In the genomic region with DNA sequence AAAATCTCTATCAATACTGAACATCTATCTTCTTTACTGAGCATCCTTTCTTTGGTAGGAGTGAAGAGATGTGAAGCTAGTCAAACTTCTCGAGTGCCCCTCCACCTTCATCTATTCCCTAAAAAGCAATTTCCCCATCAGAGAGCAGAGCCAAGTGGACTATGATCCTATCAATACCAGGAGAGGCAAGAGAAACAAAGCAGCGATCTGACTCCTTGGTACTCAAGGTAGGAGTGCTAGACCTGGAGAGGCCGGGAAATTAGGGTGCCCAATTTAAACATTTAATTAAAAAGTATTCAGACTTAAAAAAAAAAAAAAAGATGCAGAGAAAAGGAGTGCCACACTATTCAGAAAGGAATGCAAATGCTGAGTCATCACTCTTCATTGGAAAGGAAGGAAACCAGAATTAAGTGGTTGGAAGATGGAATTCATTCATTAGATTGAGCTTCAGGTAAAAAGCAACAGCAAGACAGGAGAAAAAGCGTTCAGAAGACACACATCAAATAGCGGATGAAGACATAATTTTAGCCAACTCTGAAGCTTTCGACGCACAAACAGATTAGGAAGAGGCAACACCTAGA, we compare ENCODE assay signal across 2 cellular contexts.
TF ChIP-seq lines count a peak whose summit lies in the region.

No MANE protein-coding gene starts in this region.

TF ChIP-seq in HEK293, 187 proteins besides CTCF, POLR2A, EP300 and RAD21 (continued from another document and continues in another):
- TF ChIP-seq, protein P1, sequence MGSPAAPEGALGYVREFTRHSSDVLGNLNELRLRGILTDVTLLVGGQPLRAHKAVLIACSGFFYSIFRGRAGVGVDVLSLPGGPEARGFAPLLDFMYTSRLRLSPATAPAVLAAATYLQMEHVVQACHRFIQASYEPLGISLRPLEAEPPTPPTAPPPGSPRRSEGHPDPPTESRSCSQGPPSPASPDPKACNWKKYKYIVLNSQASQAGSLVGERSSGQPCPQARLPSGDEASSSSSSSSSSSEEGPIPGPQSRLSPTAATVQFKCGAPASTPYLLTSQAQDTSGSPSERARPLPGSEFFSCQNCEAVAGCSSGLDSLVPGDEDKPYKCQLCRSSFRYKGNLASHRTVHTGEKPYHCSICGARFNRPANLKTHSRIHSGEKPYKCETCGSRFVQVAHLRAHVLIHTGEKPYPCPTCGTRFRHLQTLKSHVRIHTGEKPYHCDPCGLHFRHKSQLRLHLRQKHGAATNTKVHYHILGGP (tag by site-specific recombination; IDR thresholded peaks at IDR 0.05), result no peak
- TF ChIP-seq ZBTB17 (tag by site-specific recombination; IDR thresholded peaks at IDR 0.05) (peak; percentile 55; the same call in 1 of the 2 replicates), ZNF221 (tag by site-specific recombination; IDR thresholded peaks at IDR 0.05; ENCODE audit: borderline replicate concordance) (no peak), ZNF623 (tag by site-specific recombination; IDR thresholded peaks at IDR 0.05) (no peak), HOXC10 (CRISPR knock-in tag; IDR thresholded peaks at IDR 0.05) (no peak), ZNF660 (tag by site-specific recombination; IDR thresholded peaks at IDR 0.05) (no peak), ZNF426 (tag by site-specific recombination; IDR thresholded peaks at IDR 0.05) (no peak), ZNF335 (tag by site-specific recombination; conservative IDR thresholded peaks at IDR 0.05) (no peak), SP7 (tag by site-specific recombination; IDR thresholded peaks at IDR 0.05) (no peak), ZNF600 (tag by site-specific recombination; IDR thresholded peaks at IDR 0.05) (peak; percentile 14; the same call in 1 of the 2 replicates), ZNF571 (tag by site-specific recombination; IDR thresholded peaks at IDR 0.05) (no peak), YY1 (tag by site-specific recombination; IDR thresholded peaks at IDR 0.05) (no peak), HOXD13 (CRISPR knock-in tag; IDR thresholded peaks at IDR 0.05; ENCODE audit: borderline replicate concordance) (no peak), ZFP37 (tag by site-specific recombination; IDR thresholded peaks at IDR 0.05) (no peak), ZNF529 (tag by site-specific recombination; IDR thresholded peaks at IDR 0.05; ENCODE audit: insufficient replicate concordance) (no peak), BCL11A (tag by site-specific recombination; IDR thresholded peaks at IDR 0.05; ENCODE audit: low read depth) (no peak), ZEB2 (tag by site-specific recombination; IDR thresholded peaks at IDR 0.05) (no peak)
- TF ChIP-seq, protein P2, sequence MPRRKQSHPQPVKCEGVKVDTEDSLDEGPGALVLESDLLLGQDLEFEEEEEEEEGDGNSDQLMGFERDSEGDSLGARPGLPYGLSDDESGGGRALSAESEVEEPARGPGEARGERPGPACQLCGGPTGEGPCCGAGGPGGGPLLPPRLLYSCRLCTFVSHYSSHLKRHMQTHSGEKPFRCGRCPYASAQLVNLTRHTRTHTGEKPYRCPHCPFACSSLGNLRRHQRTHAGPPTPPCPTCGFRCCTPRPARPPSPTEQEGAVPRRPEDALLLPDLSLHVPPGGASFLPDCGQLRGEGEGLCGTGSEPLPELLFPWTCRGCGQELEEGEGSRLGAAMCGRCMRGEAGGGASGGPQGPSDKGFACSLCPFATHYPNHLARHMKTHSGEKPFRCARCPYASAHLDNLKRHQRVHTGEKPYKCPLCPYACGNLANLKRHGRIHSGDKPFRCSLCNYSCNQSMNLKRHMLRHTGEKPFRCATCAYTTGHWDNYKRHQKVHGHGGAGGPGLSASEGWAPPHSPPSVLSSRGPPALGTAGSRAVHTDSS (tag by site-specific recombination; IDR thresholded peaks at IDR 0.05), result no peak
- TF ChIP-seq, protein P3, sequence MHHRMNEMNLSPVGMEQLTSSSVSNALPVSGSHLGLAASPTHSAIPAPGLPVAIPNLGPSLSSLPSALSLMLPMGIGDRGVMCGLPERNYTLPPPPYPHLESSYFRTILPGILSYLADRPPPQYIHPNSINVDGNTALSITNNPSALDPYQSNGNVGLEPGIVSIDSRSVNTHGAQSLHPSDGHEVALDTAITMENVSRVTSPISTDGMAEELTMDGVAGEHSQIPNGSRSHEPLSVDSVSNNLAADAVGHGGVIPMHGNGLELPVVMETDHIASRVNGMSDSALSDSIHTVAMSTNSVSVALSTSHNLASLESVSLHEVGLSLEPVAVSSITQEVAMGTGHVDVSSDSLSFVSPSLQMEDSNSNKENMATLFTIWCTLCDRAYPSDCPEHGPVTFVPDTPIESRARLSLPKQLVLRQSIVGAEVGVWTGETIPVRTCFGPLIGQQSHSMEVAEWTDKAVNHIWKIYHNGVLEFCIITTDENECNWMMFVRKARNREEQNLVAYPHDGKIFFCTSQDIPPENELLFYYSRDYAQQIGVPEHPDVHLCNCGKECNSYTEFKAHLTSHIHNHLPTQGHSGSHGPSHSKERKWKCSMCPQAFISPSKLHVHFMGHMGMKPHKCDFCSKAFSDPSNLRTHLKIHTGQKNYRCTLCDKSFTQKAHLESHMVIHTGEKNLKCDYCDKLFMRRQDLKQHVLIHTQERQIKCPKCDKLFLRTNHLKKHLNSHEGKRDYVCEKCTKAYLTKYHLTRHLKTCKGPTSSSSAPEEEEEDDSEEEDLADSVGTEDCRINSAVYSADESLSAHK (tag by site-specific recombination; IDR thresholded peaks at IDR 0.05), result no peak
- TF ChIP-seq, protein P4, sequence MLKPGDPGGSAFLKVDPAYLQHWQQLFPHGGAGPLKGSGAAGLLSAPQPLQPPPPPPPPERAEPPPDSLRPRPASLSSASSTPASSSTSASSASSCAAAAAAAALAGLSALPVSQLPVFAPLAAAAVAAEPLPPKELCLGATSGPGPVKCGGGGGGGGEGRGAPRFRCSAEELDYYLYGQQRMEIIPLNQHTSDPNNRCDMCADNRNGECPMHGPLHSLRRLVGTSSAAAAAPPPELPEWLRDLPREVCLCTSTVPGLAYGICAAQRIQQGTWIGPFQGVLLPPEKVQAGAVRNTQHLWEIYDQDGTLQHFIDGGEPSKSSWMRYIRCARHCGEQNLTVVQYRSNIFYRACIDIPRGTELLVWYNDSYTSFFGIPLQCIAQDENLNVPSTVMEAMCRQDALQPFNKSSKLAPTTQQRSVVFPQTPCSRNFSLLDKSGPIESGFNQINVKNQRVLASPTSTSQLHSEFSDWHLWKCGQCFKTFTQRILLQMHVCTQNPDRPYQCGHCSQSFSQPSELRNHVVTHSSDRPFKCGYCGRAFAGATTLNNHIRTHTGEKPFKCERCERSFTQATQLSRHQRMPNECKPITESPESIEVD (tag by site-specific recombination; IDR thresholded peaks at IDR 0.05), result no peak
- TF ChIP-seq, protein P5, sequence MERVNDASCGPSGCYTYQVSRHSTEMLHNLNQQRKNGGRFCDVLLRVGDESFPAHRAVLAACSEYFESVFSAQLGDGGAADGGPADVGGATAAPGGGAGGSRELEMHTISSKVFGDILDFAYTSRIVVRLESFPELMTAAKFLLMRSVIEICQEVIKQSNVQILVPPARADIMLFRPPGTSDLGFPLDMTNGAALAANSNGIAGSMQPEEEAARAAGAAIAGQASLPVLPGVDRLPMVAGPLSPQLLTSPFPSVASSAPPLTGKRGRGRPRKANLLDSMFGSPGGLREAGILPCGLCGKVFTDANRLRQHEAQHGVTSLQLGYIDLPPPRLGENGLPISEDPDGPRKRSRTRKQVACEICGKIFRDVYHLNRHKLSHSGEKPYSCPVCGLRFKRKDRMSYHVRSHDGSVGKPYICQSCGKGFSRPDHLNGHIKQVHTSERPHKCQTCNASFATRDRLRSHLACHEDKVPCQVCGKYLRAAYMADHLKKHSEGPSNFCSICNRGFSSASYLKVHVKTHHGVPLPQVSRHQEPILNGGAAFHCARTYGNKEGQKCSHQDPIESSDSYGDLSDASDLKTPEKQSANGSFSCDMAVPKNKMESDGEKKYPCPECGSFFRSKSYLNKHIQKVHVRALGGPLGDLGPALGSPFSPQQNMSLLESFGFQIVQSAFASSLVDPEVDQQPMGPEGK (tag by site-specific recombination; IDR thresholded peaks at IDR 0.05), result no peak

TF ChIP-seq in liver, 16 proteins besides CTCF, POLR2A, EP300 and RAD21 (continued from another document):
- TF ChIP-seq, protein P6, sequence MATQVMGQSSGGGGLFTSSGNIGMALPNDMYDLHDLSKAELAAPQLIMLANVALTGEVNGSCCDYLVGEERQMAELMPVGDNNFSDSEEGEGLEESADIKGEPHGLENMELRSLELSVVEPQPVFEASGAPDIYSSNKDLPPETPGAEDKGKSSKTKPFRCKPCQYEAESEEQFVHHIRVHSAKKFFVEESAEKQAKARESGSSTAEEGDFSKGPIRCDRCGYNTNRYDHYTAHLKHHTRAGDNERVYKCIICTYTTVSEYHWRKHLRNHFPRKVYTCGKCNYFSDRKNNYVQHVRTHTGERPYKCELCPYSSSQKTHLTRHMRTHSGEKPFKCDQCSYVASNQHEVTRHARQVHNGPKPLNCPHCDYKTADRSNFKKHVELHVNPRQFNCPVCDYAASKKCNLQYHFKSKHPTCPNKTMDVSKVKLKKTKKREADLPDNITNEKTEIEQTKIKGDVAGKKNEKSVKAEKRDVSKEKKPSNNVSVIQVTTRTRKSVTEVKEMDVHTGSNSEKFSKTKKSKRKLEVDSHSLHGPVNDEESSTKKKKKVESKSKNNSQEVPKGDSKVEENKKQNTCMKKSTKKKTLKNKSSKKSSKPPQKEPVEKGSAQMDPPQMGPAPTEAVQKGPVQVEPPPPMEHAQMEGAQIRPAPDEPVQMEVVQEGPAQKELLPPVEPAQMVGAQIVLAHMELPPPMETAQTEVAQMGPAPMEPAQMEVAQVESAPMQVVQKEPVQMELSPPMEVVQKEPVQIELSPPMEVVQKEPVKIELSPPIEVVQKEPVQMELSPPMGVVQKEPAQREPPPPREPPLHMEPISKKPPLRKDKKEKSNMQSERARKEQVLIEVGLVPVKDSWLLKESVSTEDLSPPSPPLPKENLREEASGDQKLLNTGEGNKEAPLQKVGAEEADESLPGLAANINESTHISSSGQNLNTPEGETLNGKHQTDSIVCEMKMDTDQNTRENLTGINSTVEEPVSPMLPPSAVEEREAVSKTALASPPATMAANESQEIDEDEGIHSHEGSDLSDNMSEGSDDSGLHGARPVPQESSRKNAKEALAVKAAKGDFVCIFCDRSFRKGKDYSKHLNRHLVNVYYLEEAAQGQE (IDR thresholded peaks at IDR 0.05), result no peak
- TF ChIP-seq FOXA2 (IDR thresholded peaks at IDR 0.05), result no peak
- TF ChIP-seq YY1 (IDR thresholded peaks at IDR 0.05), result peak; percentile 17
- no peak for TF ChIP-seq GABPA (IDR thresholded peaks at IDR 0.05 in 1 of 2, conservative IDR thresholded peaks at IDR 0.05 in 1 of 2)
- no peak for TF ChIP-seq FOXA1 (IDR thresholded peaks at IDR 0.05)
- peak in 1 of 2 donors; percentile 16 for TF ChIP-seq RXRA (IDR thresholded peaks at IDR 0.05)
- TF ChIP-seq, protein P7, sequence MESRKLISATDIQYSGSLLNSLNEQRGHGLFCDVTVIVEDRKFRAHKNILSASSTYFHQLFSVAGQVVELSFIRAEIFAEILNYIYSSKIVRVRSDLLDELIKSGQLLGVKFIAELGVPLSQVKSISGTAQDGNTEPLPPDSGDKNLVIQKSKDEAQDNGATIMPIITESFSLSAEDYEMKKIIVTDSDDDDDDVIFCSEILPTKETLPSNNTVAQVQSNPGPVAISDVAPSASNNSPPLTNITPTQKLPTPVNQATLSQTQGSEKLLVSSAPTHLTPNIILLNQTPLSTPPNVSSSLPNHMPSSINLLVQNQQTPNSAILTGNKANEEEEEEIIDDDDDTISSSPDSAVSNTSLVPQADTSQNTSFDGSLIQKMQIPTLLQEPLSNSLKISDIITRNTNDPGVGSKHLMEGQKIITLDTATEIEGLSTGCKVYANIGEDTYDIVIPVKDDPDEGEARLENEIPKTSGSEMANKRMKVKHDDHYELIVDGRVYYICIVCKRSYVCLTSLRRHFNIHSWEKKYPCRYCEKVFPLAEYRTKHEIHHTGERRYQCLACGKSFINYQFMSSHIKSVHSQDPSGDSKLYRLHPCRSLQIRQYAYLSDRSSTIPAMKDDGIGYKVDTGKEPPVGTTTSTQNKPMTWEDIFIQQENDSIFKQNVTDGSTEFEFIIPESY (IDR thresholded peaks at IDR 0.05), result no peak
- TF ChIP-seq TAF1 (conservative IDR thresholded peaks at IDR 0.05), result no peak
- TF ChIP-seq, protein P8, sequence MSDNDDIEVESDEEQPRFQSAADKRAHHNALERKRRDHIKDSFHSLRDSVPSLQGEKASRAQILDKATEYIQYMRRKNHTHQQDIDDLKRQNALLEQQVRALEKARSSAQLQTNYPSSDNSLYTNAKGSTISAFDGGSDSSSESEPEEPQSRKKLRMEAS (IDR thresholded peaks at IDR 0.05), result no peak
- TF ChIP-seq, protein P9, sequence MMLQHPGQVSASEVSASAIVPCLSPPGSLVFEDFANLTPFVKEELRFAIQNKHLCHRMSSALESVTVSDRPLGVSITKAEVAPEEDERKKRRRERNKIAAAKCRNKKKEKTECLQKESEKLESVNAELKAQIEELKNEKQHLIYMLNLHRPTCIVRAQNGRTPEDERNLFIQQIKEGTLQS (IDR thresholded peaks at IDR 0.05), result no peak
